34 cellular contexts compared by ENCODE assay signal in genomic region chr5:154034944-154035343, GRCh38.
"Had no signal": no experiment of that assay in that cellular context is flagged by ENCODE, and none has a peak within 500 bp of the region (broad histone marks: within the 10 kb centered on the region; RNA-seq: fewer than 3 reads in every experiment).

No MANE protein-coding gene starts in this region.

- H3K9me3 ChIP-seq: MG63 had no signal

- H3K36me3 ChIP-seq: MG63 had no signal

- DNase-seq: Karpas-422, Kasumi-1, MG63, MM.1S, MV-4-11, NCI-H1048, NCI-H1092, NCI-H1092 treated with DMSO at 0.1 percent for 48 hours, NCI-H1105, NCI-H1105 treated with DMSO at 0.1 percent for 48 hours, NCI-H1417, NCI-H1417 treated with DMSO at 0.1 percent for 48 hours, NCI-H1436, NCI-H1436 treated with DMSO at 0.1 percent for 48 hours, NCI-H146, NCI-H1694, NCI-H1694 treated with DMSO at 0.1 percent for 48 hours, NCI-H187, NCI-H187 treated with DMSO at 0.1 percent for 48 hours, NCI-H1930, NCI-H2029, NCI-H2029 treated with DMSO at 0.1 percent for 48 hours, NCI-H2081, NCI-H2081 treated with DMSO at 0.1 percent for 48 hours, NCI-H2107, NCI-H2171, NCI-H2171 treated with DMSO at 0.1 percent for 48 hours, NCI-H2227 treated with DMSO at 0.1 percent for 48 hours, NCI-H226, NCI-H345, NCI-H446, NCI-H446 treated with DMSO at 0.1 percent for 48 hours, NCI-H510A, NCI-H510A treated with DMSO at 0.1 percent for 48 hours had no signal

- H3K4me3 ChIP-seq: MG63 had no signal
